Comparison of ENCODE assay signal across 16 cellular contexts in genomic region chr18:61549411-61549810, GRCh38.
DNase-seq lines count a peak whose midpoint lies in the region; ATAC-seq and TF ChIP-seq lines count a peak whose summit lies in the region.
"Had no signal": no experiment of that assay in that cellular context is flagged by ENCODE, and none has a peak within 500 bp of the region (broad histone marks: within the 10 kb centered on the region; RNA-seq: fewer than 3 reads in every experiment).

No MANE protein-coding gene starts in this region.

- H3K27ac Mint-ChIP-seq in mesothelial cell of epicardium (peak overlapping the region; percentile 90), progenitor cell of endocrine pancreas (peak overlapping the region; percentile 7)

- DNase-seq in ELF-1 (ENCODE audit: low read depth, low spot score) (peak; percentile 76), astrocyte of the hippocampus (ENCODE audit: low read depth, low spot score) (peak; percentile 59), mesothelial cell of epicardium (ENCODE audit: low spot score in 2 of 2, unreplicated experiment in 2 of 2) (no peak), progenitor cell of endocrine pancreas (ENCODE audit: low spot score, unreplicated experiment) (no peak), WERI-Rb-1 (no peak), ureter (ENCODE audit: low spot score) (no peak), left lung (no peak)
- DNase-seq: 8988T; AML-193; Caco-2; CD8-positive, alpha-beta memory T cell; DND-41; GM23248; H7 had no signal

- peaks cover 3% of the 10 kb centered on the region for H3K27me3 Mint-ChIP-seq in mesothelial cell of epicardium (ENCODE audit: low read depth)
- peaks cover 12% of the 10 kb centered on the region for H3K27me3 Mint-ChIP-seq in progenitor cell of endocrine pancreas

- H3K27me3 ChIP-seq in WERI-Rb-1 (ENCODE audit: insufficient read depth, low read depth, severe bottlenecking) (no peaks in the 10 kb centered on the region), left lung (peaks cover 0 to 4% of the 10 kb centered on the region in 2 donors)
- H3K27me3 ChIP-seq: BLaER1 had no signal

- intact Hi-C loops in left lung (cut with DNase I), result no loop called here

- H3K4me3 Mint-ChIP-seq in mesothelial cell of epicardium (no peak overlapping the region), progenitor cell of endocrine pancreas (ENCODE audit: low read depth) (no peak overlapping the region)
- H3K4me3 Mint-ChIP-seq: CD8-positive, alpha-beta memory T cell had no signal

- no peak overlapping the region for H3K4me3 ChIP-seq in WERI-Rb-1 (ENCODE audit: low read depth, low read length)
- no peak overlapping the region for H3K4me3 ChIP-seq in left lung
- H3K4me3 ChIP-seq: BLaER1, GM23248 had no signal

- H3K36me3 Mint-ChIP-seq in mesothelial cell of epicardium (no peaks in the 10 kb centered on the region), progenitor cell of endocrine pancreas (ENCODE audit: insufficient read depth) (no peaks in the 10 kb centered on the region)
- H3K36me3 Mint-ChIP-seq: CD8-positive, alpha-beta memory T cell had no signal

- TF ChIP-seq CTCF in mesothelial cell of epicardium (IDR thresholded peaks at IDR 0.05; ENCODE audit: unreplicated experiment) (no peak), progenitor cell of endocrine pancreas (IDR thresholded peaks at IDR 0.05; ENCODE audit: unreplicated experiment) (no peak), WERI-Rb-1 (IDR thresholded peaks at IDR 0.05; ENCODE audit: low read depth, low read length) (no peak), left lung (IDR thresholded peaks at IDR 0.05) (no peak)

- H3K9me3 Mint-ChIP-seq in mesothelial cell of epicardium, result no peaks in the 10 kb centered on the region
- H3K9me3 Mint-ChIP-seq in progenitor cell of endocrine pancreas (ENCODE audit: low read depth), result no peaks in the 10 kb centered on the region
- H3K9me3 Mint-ChIP-seq: CD8-positive, alpha-beta memory T cell had no signal

- no peaks in the 10 kb centered on the region for H3K4me1 ChIP-seq in left lung
- H3K4me1 ChIP-seq: BLaER1, Caco-2 had no signal

- H3K9me3 ChIP-seq in WERI-Rb-1 (ENCODE audit: severe bottlenecking) (no peaks in the 10 kb centered on the region), left lung (no peaks in the 10 kb centered on the region)
- H3K9me3 ChIP-seq: BLaER1, Caco-2 had no signal

- ATAC-seq in left lung (no peak), HG03378 (IDR thresholded peaks at IDR 0.05; ENCODE audit: unreplicated experiment) (no peak)

- H3K27ac ChIP-seq in WERI-Rb-1, result no peak overlapping the region
- H3K27ac ChIP-seq in left lung, result no peak overlapping the region
- H3K27ac ChIP-seq: BLaER1, GM23248 had no signal

- H3K36me3 ChIP-seq in WERI-Rb-1, result no peaks in the 10 kb centered on the region
- H3K36me3 ChIP-seq in left lung, result no peaks in the 10 kb centered on the region
- H3K36me3 ChIP-seq: BLaER1 had no signal

- H3K4me1 Mint-ChIP-seq in mesothelial cell of epicardium (peaks cover 44% of the 10 kb centered on the region), progenitor cell of endocrine pancreas (ENCODE audit: low read depth) (peaks cover 17% of the 10 kb centered on the region)

Comparison
In these comparisons a context has a peak if more than half of its experiments do, and no peak if none do; other contexts are left out.
1. DNase-seq: peak in ELF-1 (single experiment) and astrocyte of the hippocampus (single experiment); none in mesothelial cell of epicardium (0 of 2), progenitor cell of endocrine pancreas (single experiment), WERI-Rb-1 (single experiment), ureter (single experiment) and left lung (0 of 2).